Comparison of ENCODE assay signal across 1 cellular context in genomic region chr10:43574035-43574892, GRCh38.
TF ChIP-seq lines count a peak whose summit lies in the region.

TSS of gene ZNF239 (minus strand) at chr10:43574616. CDS start at chr10:43558079, 16,537 bp downstream.

TF ChIP-seq in HEK293, 187 proteins besides CTCF, POLR2A, EP300 and RAD21 (continued from another document):
- TF ChIP-seq ZNF280C (tag by site-specific recombination; IDR thresholded peaks at IDR 0.05): no peak
- no peak for TF ChIP-seq ZNF140 (tag by site-specific recombination; IDR thresholded peaks at IDR 0.05)
- no peak for TF ChIP-seq ZBTB21 (tag by site-specific recombination; IDR thresholded peaks at IDR 0.05)
- TF ChIP-seq ZNF629 (tag by site-specific recombination; IDR thresholded peaks at IDR 0.05): peak; percentile 14; the same call in 1 of the 2 replicates
- no peak for TF ChIP-seq ZNF138 (tag by site-specific recombination; IDR thresholded peaks at IDR 0.05; ENCODE audit: borderline replicate concordance)
- no peak for TF ChIP-seq ZNF785 (tag by site-specific recombination; IDR thresholded peaks at IDR 0.05)
- TF ChIP-seq ZNF148 (tag by site-specific recombination; IDR thresholded peaks at IDR 0.05; ENCODE audit: borderline replicate concordance): no peak
- TF ChIP-seq HOXC10 (CRISPR knock-in tag; IDR thresholded peaks at IDR 0.05): no peak
- TF ChIP-seq ZNF76 (tag by site-specific recombination; IDR thresholded peaks at IDR 0.05; ENCODE audit: borderline replicate concordance, low read depth): peak; percentile 86
- no peak for TF ChIP-seq ZNF202 (tag by site-specific recombination; IDR thresholded peaks at IDR 0.05; ENCODE audit: borderline replicate concordance)
- peak; percentile 65 for TF ChIP-seq ZNF518A (tag by site-specific recombination; conservative IDR thresholded peaks at IDR 0.05; ENCODE audit: low read depth)
